In the genomic region with DNA sequence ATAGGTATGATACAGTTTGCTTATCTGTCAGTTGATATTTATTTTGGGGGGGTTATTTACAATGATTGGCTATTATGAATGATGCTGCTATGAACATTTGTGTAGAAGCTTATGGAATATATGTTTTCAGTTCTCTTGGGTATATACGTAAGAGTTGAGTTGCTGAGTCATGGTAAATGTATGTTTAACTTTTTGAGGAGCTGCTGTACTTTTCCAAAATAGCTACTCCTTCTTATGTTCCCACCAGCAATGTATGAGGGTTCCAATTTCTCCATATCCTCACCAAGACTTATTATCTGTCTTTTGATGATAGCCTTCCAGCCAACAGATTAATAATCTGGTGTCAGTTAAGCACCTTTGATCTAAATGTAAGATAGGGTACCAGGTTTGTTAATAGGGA, we compare ENCODE assay signal across 18 cellular contexts. TPM values are rescaled to one million over a fixed set of nuclear protein-coding genes. Genes with fewer than 3 reads are reported as not detected.
A peak's percentile ranks its signal among the peaks of the same experiment; 100 is the strongest.
DNase-seq lines count a peak whose midpoint lies in the region; ATAC-seq, FAIRE-seq and TF ChIP-seq lines count a peak whose summit lies in the region.
"Had no signal": no experiment of that assay in that cellular context is flagged by ENCODE, and none has a peak within 500 bp of the region (broad histone marks: within the 10 kb centered on the region; RNA-seq: fewer than 3 reads in every experiment).

No MANE protein-coding gene starts in this region.

- 49% methylated on average over 1 of the region's 1 CpG for WGBS in A549 (ENCODE audit: missing lambda C conversion rate)

- no peaks in the 10 kb centered on the region for H3K27me3 ChIP-seq in adipocyte (replicated peaks; ENCODE audit: control insufficient read depth, insufficient read depth, low read length)

- TF ChIP-seq POLR2A in A549 (IDR thresholded peaks at IDR 0.05; ENCODE audit: low read length), result no peak

- POLR2A ChIA-PET in A549 (lab: Yijun Ruan, JAX), result no interaction called here

- no peaks in the 10 kb centered on the region for H3K9me3 ChIP-seq in A549
- H3K9me3 ChIP-seq in adipocyte (ENCODE audit: control insufficient read depth, low read length), result no peaks in the 10 kb centered on the region

- H3K9ac ChIP-seq in adipocyte (ENCODE audit: low read length), result no peak overlapping the region

- H3K4me1 ChIP-seq in A549 (peaks cover 18% of the 10 kb centered on the region; the same call in 2 of the 3 replicates), adipocyte (ENCODE audit: control insufficient read depth, insufficient read depth, low read length) (peaks cover 24% of the 10 kb centered on the region)

- 0 out of 3 replicates have a peak overlapping the region, but pooled peaks have one; percentile 12 for H3K4me2 ChIP-seq in A549

- H3K4me3 ChIP-seq in A549, result no peak overlapping the region
- H3K4me3 ChIP-seq in adipocyte (ENCODE audit: low read length), result no peak overlapping the region
- H3K4me3 ChIP-seq: SK-N-MC had no signal

- CTCF ChIA-PET in A549 (lab: Yijun Ruan, JAX), result interaction anchor here (0.9 to 1.3 kb wide), 2 partner anchors 12 to 185 kb away, joined by 3 read pairs; a partner anchor contains a TSS

- ATAC-seq in A549 (no peak), HG02852 (IDR thresholded peaks at IDR 0.05; ENCODE audit: unreplicated experiment) (no peak), GM18858 (IDR thresholded peaks at IDR 0.05; ENCODE audit: unreplicated experiment) (no peak)

- H3K36me3 ChIP-seq in adipocyte (ENCODE audit: control insufficient read depth, insufficient read depth, low read length, severe bottlenecking), result peaks cover 62% of the 10 kb centered on the region

- DNase-seq in A549 (ENCODE audit: low read depth in 1 of 2, low spot score in 1 of 2), result no peak
- DNase-seq in ELR (ENCODE audit: low read depth), result peak; percentile 12
- DNase-seq in adipocyte (ENCODE audit: low read depth), result peak; percentile 22
- DNase-seq in iris pigment epithelial cell (ENCODE audit: low read depth), result peak; percentile 30
- no peak for DNase-seq in NCI-H187 treated with DMSO at 0.1 percent for 48 hours (lab: John Stamatoyannopoulos, UW)
- no peak for DNase-seq in Kasumi-1 (lab: John Stamatoyannopoulos, UW)
- DNase-seq: AML-193, H7, KG1, NCI-H1048, NCI-H1436 treated with DMSO at 0.1 percent for 48 hours, NCI-H2081, NCI-H524, Right ventricle myocardium superior had no signal

- TF ChIP-seq RAD21 in A549 (conservative IDR thresholded peaks at IDR 0.05 in 1 of 2, IDR thresholded peaks at IDR 0.05 in 1 of 2), result no peak

- TF ChIP-seq CTCF in A549 (IDR thresholded peaks at IDR 0.05), result no peak

- no peak for TF ChIP-seq EP300 in A549 (IDR thresholded peaks at IDR 0.05)

- peak overlapping the region in 1 of 2 experiments; percentile 53; a peak in 2 of 6 replicates for H3K27ac ChIP-seq in A549
- H3K27ac ChIP-seq: SK-N-MC had no signal

- no peak for FAIRE-seq in A549 (lab: Jason Lieb, UNC)
- FAIRE-seq: RCC 7860 had no signal

TF ChIP-seq in A549, 52 proteins besides CTCF, POLR2A, EP300 and RAD21:
- TF ChIP-seq MAFK (IDR thresholded peaks at IDR 0.05; ENCODE audit: partially characterized antibody) (peak; percentile 79), NFE2L2 (conservative IDR thresholded peaks at IDR 0.05; ENCODE audit: low read length) (peak; percentile 65; the same call in 1 of the 2 replicates), CEBPB (IDR thresholded peaks at IDR 0.05) (no peak), MYC (IDR thresholded peaks at IDR 0.05; ENCODE audit: borderline replicate concordance, low read length) (no peak)
- TF ChIP-seq, protein P1, sequence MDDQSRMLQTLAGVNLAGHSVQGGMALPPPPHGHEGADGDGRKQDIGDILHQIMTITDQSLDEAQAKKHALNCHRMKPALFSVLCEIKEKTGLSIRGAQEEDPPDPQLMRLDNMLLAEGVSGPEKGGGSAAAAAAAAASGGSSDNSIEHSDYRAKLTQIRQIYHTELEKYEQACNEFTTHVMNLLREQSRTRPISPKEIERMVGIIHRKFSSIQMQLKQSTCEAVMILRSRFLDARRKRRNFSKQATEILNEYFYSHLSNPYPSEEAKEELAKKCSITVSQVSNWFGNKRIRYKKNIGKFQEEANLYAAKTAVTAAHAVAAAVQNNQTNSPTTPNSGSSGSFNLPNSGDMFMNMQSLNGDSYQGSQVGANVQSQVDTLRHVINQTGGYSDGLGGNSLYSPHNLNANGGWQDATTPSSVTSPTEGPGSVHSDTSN (IDR thresholded peaks at IDR 0.05), result no peak

RNA-seq across cellular contexts. Expression of a gene that starts 11.9 kb away (rescaled TPM):
- 50.3 and 62.1 TPM in 2 replicates for polyA plus RNA-seq in A549 (2011; rRNA removed)
- polyA plus RNA-seq in A549 (2012; cell fraction: cytosol; rRNA removed), result 6.7 and 10.1 TPM in 2 replicates
- polyA plus RNA-seq in A549 (2012; cell fraction: nucleus; rRNA removed), result 6.1 and 10.1 TPM in 2 replicates
- polyA plus RNA-seq in A549 (2017; fragmentation: RNase III; extraction: RNeasy Plus Mini Kit Qiagen cat#74134 plus additional on column Dnase treatment), result 15.6 to 19.0 TPM (median 18.2 TPM) in 3 replicates
- polyA minus RNA-seq in A549 (2011; rRNA and poly(A)+ RNA removed), result 30.6 and 33.5 TPM in 2 replicates

Comparison
In these comparisons a context has a peak if more than half of its experiments do, and no peak if none do; other contexts are left out.
1. DNase-seq: peak in ELR (single experiment), adipocyte (single experiment) and iris pigment epithelial cell (single experiment); none in A549 (0 of 2), NCI-H187 treated with DMSO at 0.1 percent for 48 hours (single experiment) and Kasumi-1 (0 of 2).